25 cellular contexts compared by ENCODE assay signal in genomic region chr19:44517146-44517545, GRCh38. TPM values are rescaled to one million over a fixed set of nuclear protein-coding genes. Genes with fewer than 3 reads are reported as not detected.
DNase-seq lines count a peak whose midpoint lies in the region; FAIRE-seq and TF ChIP-seq lines count a peak whose summit lies in the region.
"Had no signal": no experiment of that assay in that cellular context is flagged by ENCODE, and none has a peak within 500 bp of the region (broad histone marks: within the 10 kb centered on the region; RNA-seq: fewer than 3 reads in every experiment).

No MANE protein-coding gene starts in this region.

- no peaks in the 10 kb centered on the region for H3K27me3 ChIP-seq in SJSA1 (replicated peaks)
- H3K27me3 ChIP-seq: BE2C; BLaER1 treated with 17β-estradiol and CSF1 and Interleukin-3, amounts not matched to agents 10 nM and 100 nM had no signal

- H3K4me1 ChIP-seq in SJSA1 (replicated peaks): peaks cover 18% of the 10 kb centered on the region
- H3K4me1 ChIP-seq: BE2C had no signal

- no peak for FAIRE-seq in GM12891 (lab: Jason Lieb, UNC)
- FAIRE-seq: GM12878, GM18507 had no signal

- H3K4me3 ChIP-seq in SJSA1: no peak overlapping the region
- H3K4me3 ChIP-seq: BLaER1 treated with 17β-estradiol and CSF1 and Interleukin-3, amounts not matched to agents 10 nM and 100 nM; GM12878; GM23338 had no signal

- peak; percentile 41 for DNase-seq in ELR (ENCODE audit: low read depth)
- DNase-seq in M059J (ENCODE audit: low read depth): peak; percentile 26
- peak; percentile 53 to 62 for DNase-seq in SJSA1 (ENCODE audit: low read depth in 1 of 2, low spot score in 2 of 2)
- DNase-seq in NCI-H345 treated with DMSO at 0.1 percent for 48 hours (lab: John Stamatoyannopoulos, UW; ENCODE audit: unreplicated experiment): no peak
- no peak for DNase-seq in GM12891 (ENCODE audit: insufficient read length, low spot score)
- DNase-seq in AG20443 (ENCODE audit: low spot score): no peak
- DNase-seq in NCI-H1436 treated with DMSO at 0.1 percent for 48 hours (lab: John Stamatoyannopoulos, UW): no peak
- DNase-seq: AML-193; BE2C; Calu3; CD4-positive, alpha-beta T cell; CD8-positive, alpha-beta memory T cell; DMS79 treated with DMSO at 0.1 percent for 48 hours; GDM1; H9; HFFc6 had no signal

- H3K27ac ChIP-seq in SJSA1: no peak overlapping the region
- H3K27ac ChIP-seq: BLaER1 treated with 17β-estradiol and CSF1 and Interleukin-3, amounts not matched to agents 10 nM and 100 nM had no signal

- no peaks in the 10 kb centered on the region for H3K9me3 ChIP-seq in SJSA1 (replicated peaks)
- H3K9me3 ChIP-seq: BE2C had no signal

- TF ChIP-seq POLR2A in GM12891 (IDR thresholded peaks at IDR 0.05; ENCODE audit: low read depth, low read length): no peak

- no peaks in the 10 kb centered on the region for H3K36me3 ChIP-seq in SJSA1
- H3K36me3 ChIP-seq: BE2C; BLaER1 treated with 17β-estradiol and CSF1 and Interleukin-3, amounts not matched to agents 10 nM and 100 nM had no signal

TF ChIP-seq in GM12891, 5 proteins besides CTCF, POLR2A, EP300 and RAD21:
- no peak for TF ChIP-seq TAF1 (IDR thresholded peaks at IDR 0.05; ENCODE audit: low read depth, low read length)
- TF ChIP-seq SPI1 (IDR thresholded peaks at IDR 0.05; ENCODE audit: low read depth, low read length): no peak
- TF ChIP-seq POU2F2 (IDR thresholded peaks at IDR 0.05; ENCODE audit: low read depth, low read length): no peak
- TF ChIP-seq POLR2AphosphoS5 (IDR thresholded peaks at IDR 0.05; ENCODE audit: low read depth, low read length): no peak
- no peak for TF ChIP-seq PAX5 (IDR thresholded peaks at IDR 0.05; ENCODE audit: insufficient read depth, low read length, severe bottlenecking)

RNA-seq across cellular contexts. Expression of gene CEACAM20, which starts 12.3 kb away (rescaled TPM):
- total RNA-seq in M059J (2014; rRNA removed; shearing (Covaris generic)): not detected in 2 replicates
- 0.08 TPM in 1 of 2 replicates, not detected in the other for total RNA-seq in SJSA1 (2014; rRNA removed; shearing (Covaris generic))
- not detected for polyA plus RNA-seq in GM12891 (2012; ENCODE audit: low read depth, missing spikeins)
- total RNA-seq: A172; CD4-positive, alpha-beta T cell; CD8-positive, alpha-beta memory T cell; Daoy; GM12878; GM23338; H4; H9; HFFc6 had no signal
- polyA plus RNA-seq: AG04450; CD14-positive monocyte; CD8-positive, alpha-beta memory T cell; GM12878; GM23338 had no signal

RNA-seq across cellular contexts. Expression of gene ZNF180, which starts 16.8 kb away (rescaled TPM):
- total RNA-seq in M059J (2014; rRNA removed; shearing (Covaris generic)): 10.4 and 17.2 TPM in 2 replicates
- total RNA-seq in SJSA1 (2014; rRNA removed; shearing (Covaris generic)): 16.4 and 17.7 TPM in 2 replicates
- 2.9 TPM for polyA plus RNA-seq in GM12891 (2012; ENCODE audit: low read depth, missing spikeins)

Comparison
In these comparisons a context has a peak if more than half of its experiments do, and no peak if none do; other contexts are left out.
1. DNase-seq: peak in ELR (single experiment), M059J (single experiment) and SJSA1 (2 of 2); none in NCI-H345 treated with DMSO at 0.1 percent for 48 hours (single experiment), GM12891 (single experiment), AG20443 (single experiment) and NCI-H1436 treated with DMSO at 0.1 percent for 48 hours (single experiment).